ENCODE assay signal across 17 cellular contexts in the genomic region with DNA sequence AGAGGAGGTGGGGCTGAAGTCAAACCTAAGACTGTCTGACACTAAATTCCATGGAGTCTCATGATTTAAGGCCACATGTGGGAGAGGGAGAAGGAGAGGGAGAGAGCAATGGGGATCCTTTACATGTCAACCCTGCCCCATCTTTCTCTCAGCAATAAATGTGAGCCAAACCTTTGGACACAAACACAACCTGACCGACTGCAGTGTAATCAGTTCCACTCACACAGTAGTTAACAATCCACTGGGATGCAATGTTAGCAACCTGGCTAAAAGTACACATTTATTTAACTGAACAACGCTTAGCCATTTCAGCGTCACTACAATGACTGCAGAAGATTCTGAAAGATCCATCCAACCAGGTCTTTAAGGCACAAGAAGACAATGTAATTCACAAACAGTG.
DNase-seq lines count a peak whose midpoint lies in the region; ATAC-seq, FAIRE-seq and TF ChIP-seq lines count a peak whose summit lies in the region.
"Had no signal": no experiment of that assay in that cellular context is flagged by ENCODE, and none has a peak within 500 bp of the region (broad histone marks: within the 10 kb centered on the region; RNA-seq: fewer than 3 reads in every experiment).

No MANE protein-coding gene starts in this region.

- H3K79me2 ChIP-seq in trophoblast cell (ENCODE audit: control insufficient read depth, insufficient read depth, low read length, poor library complexity) = no peaks in the 10 kb centered on the region

- H4K8ac ChIP-seq in trophoblast cell (ENCODE audit: low read depth, low read length) = no peak overlapping the region

- H2BK12ac ChIP-seq in trophoblast cell (ENCODE audit: low read length) = no peak overlapping the region

- H3K9me3 Mint-ChIP-seq in CD8-positive, alpha-beta T cell = no peaks in the 10 kb centered on the region

- H3K4me1 Mint-ChIP-seq in CD8-positive, alpha-beta T cell (ENCODE audit: low read depth) = no peaks in the 10 kb centered on the region

- H3K79me1 ChIP-seq in trophoblast cell (ENCODE audit: low read length) = no peaks in the 10 kb centered on the region

- H3K4me2 ChIP-seq in trophoblast cell (ENCODE audit: low read length) = no peak overlapping the region
- H3K4me2 ChIP-seq: BLaER1 had no signal

- FAIRE-seq in bronchial epithelial cell (lab: Jason Lieb, UNC) = peak; percentile 68
- FAIRE-seq: GM12878, GM18507 had no signal

- CTCF ChIA-PET in CD8-positive, alpha-beta T cell (lab: Charles Lee) = no interaction called here

- H3K36me3 Mint-ChIP-seq in CD8-positive, alpha-beta T cell = no peaks in the 10 kb centered on the region

- TF ChIP-seq CTCF in bronchial epithelial cell (IDR thresholded peaks at IDR 0.05; ENCODE audit: insufficient read depth, low read length, severe bottlenecking) = no peak
- TF ChIP-seq CTCF in mucosa of descending colon (IDR thresholded peaks at IDR 0.05) = no peak
- no peak for TF ChIP-seq CTCF in CD8-positive, alpha-beta T cell (IDR thresholded peaks at IDR 0.05)

- ATAC-seq in mucosa of descending colon (peak; percentile 76), GM21737 (IDR thresholded peaks at IDR 0.05; ENCODE audit: unreplicated experiment) (no peak)
- ATAC-seq in CD8-positive, alpha-beta T cell = no peak
- ATAC-seq: GM12878 had no signal

- H3K36me3 ChIP-seq in bronchial epithelial cell (ENCODE audit: control insufficient read depth, insufficient read depth, low read length) = no peaks in the 10 kb centered on the region
- no peaks in the 10 kb centered on the region for H3K36me3 ChIP-seq in mucosa of descending colon (ENCODE audit: low read depth)
- no peaks in the 10 kb centered on the region for H3K36me3 ChIP-seq in trophoblast cell (ENCODE audit: control insufficient read depth in 1 of 2, insufficient read depth in 2 of 2, low read length in 2 of 2)
- H3K36me3 ChIP-seq in CD8-positive, alpha-beta T cell (ENCODE audit: insufficient read depth, low read length) = no peaks in the 10 kb centered on the region
- H3K36me3 ChIP-seq: BLaER1 had no signal

- no peak overlapping the region for H3K27ac ChIP-seq in trophoblast cell (ENCODE audit: low read depth, low read length)
- no peak overlapping the region for H3K27ac ChIP-seq in CD8-positive, alpha-beta T cell (ENCODE audit: low read depth, low read length)
- H3K27ac ChIP-seq: 22Rv1, BLaER1, GM23248, HL-60 had no signal

- H3K27ac Mint-ChIP-seq in CD8-positive, alpha-beta T cell = no peak overlapping the region

- no peak overlapping the region for H3K4me3 ChIP-seq in bronchial epithelial cell (ENCODE audit: low read depth, low read length)
- no peak overlapping the region for H3K4me3 ChIP-seq in mucosa of descending colon
- H3K4me3 ChIP-seq in trophoblast cell (ENCODE audit: low read depth, low read length) = no peak overlapping the region
- no peak overlapping the region for H3K4me3 ChIP-seq in CD8-positive, alpha-beta T cell (ENCODE audit: low read depth, low read length)
- H3K4me3 ChIP-seq: BLaER1, GM12878, GM23248 had no signal

- no peak overlapping the region for H3K4ac ChIP-seq in trophoblast cell (ENCODE audit: low read depth, low read length)

- no CpG with 5 or more reads among the region's 3 CpGs for WGBS in trophoblast cell (ENCODE audit: extremely low coverage, insufficient coverage, insufficient read length)

- H3K4me3 Mint-ChIP-seq in CD8-positive, alpha-beta T cell = no peak overlapping the region

- no peak overlapping the region for H4K91ac ChIP-seq in trophoblast cell (ENCODE audit: low read depth, low read length)

- no peak overlapping the region for H3K23ac ChIP-seq in trophoblast cell (ENCODE audit: low read length)

- peaks cover 1% of the 10 kb centered on the region for H3K27me3 ChIP-seq in bronchial epithelial cell (ENCODE audit: control insufficient read depth, insufficient read depth, low read length)
- no peaks in the 10 kb centered on the region for H3K27me3 ChIP-seq in trophoblast cell (ENCODE audit: insufficient read depth, low read length)
- no peaks in the 10 kb centered on the region for H3K27me3 ChIP-seq in CD8-positive, alpha-beta T cell (ENCODE audit: insufficient read depth, low read length)
- H3K27me3 ChIP-seq: BLaER1 had no signal

- no peaks in the 10 kb centered on the region for H3K9me3 ChIP-seq in mucosa of descending colon
- peaks cover under 1% of the 10 kb centered on the region for H3K9me3 ChIP-seq in trophoblast cell (ENCODE audit: insufficient read depth, low read depth, low read length)
- no peaks in the 10 kb centered on the region for H3K9me3 ChIP-seq in CD8-positive, alpha-beta T cell (ENCODE audit: low read length)
- H3K9me3 ChIP-seq: BLaER1 had no signal

- H2BK5ac ChIP-seq in trophoblast cell (ENCODE audit: low read depth, low read length, poor library complexity) = no peak overlapping the region

- POLR2A ChIA-PET in CD8-positive, alpha-beta T cell (lab: Charles Lee) = no interaction called here

- H2AFZ ChIP-seq in trophoblast cell (ENCODE audit: insufficient read depth, low read length, poor library complexity) = no peak overlapping the region
- H2AFZ ChIP-seq: GM23248 had no signal

- intact Hi-C loops in mucosa of descending colon (cut with DNase I, micrococcal nuclease) = no loop called here
- intact Hi-C loops in CD8-positive, alpha-beta T cell (cut with DNase I, micrococcal nuclease) = no loop called here

- no peak overlapping the region for H3K14ac ChIP-seq in trophoblast cell (ENCODE audit: low read length)

- H3K27me3 Mint-ChIP-seq in CD8-positive, alpha-beta T cell (ENCODE audit: low read depth) = peaks cover 5% of the 10 kb centered on the region

- H2AK5ac ChIP-seq in trophoblast cell (ENCODE audit: low read length) = no peak overlapping the region

- H3K4me1 ChIP-seq in mucosa of descending colon (ENCODE audit: low read depth) (peaks cover 21% of the 10 kb centered on the region), trophoblast cell (ENCODE audit: control insufficient read depth in 1 of 2, insufficient read depth in 2 of 2, low read length in 2 of 2) (peaks cover 0 to 1% of the 10 kb centered on the region in 2 experiments)
- H3K4me1 ChIP-seq in CD8-positive, alpha-beta T cell (ENCODE audit: insufficient read depth, low read length) = no peaks in the 10 kb centered on the region
- H3K4me1 ChIP-seq: BLaER1 had no signal

- DNase-seq in NCI-H748 (lab: John Stamatoyannopoulos, UW; ENCODE audit: unreplicated experiment) (peak; percentile 10), NCI-H748 treated with DMSO at 0.1 percent for 48 hours (lab: John Stamatoyannopoulos, UW) (no peak), bronchial epithelial cell (ENCODE audit: low read depth) (no peak), mucosa of descending colon (peak in 1 of 3 donors; percentile 5), trophoblast cell (no peak)
- no peak for DNase-seq in CD8-positive, alpha-beta T cell
- DNase-seq: AML-193, DMS53, GM23248, H7, IMR-90 had no signal

- no peak overlapping the region for H3K18ac ChIP-seq in trophoblast cell (ENCODE audit: low read length)

- no peak overlapping the region for H4K12ac ChIP-seq in trophoblast cell (ENCODE audit: low read depth, low read length)

- H3K9ac ChIP-seq in trophoblast cell (ENCODE audit: low read length) = no peak overlapping the region
- H3K9ac ChIP-seq: BLaER1, GM23248 had no signal

- no peak overlapping the region for H2BK120ac ChIP-seq in trophoblast cell (ENCODE audit: insufficient read depth, low read length, poor library complexity)
